ENCODE assay signal across 21 cellular contexts in the genomic region with DNA sequence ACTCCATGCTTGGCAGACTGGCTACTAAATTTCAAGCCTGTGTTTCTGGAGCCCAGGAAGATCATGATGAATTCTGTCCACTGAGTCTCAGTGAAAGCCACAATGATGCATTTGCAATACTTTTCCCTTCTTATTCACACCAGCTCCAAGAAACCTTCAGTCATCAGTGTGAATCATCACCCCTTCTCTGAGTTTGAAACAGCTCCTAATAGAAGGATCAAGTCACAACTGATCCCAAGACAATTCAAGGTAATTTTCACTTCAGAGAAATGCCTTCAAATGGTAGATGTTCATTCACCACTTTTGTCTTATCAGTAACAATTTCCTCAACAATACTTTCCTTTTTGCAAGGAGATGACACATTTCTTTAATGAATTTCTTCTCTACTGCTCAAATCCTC.
"Had no signal": no experiment of that assay in that cellular context is flagged by ENCODE, and none has a peak within 500 bp of the region (broad histone marks: within the 10 kb centered on the region; RNA-seq: fewer than 3 reads in every experiment).

No MANE protein-coding gene starts in this region.

- H3K4me3 Mint-ChIP-seq: natural killer cell treated with Interleukin-12 subunit alpha and Interleukin-12 subunit beta and Interleukin-15 and Interleukin-18, amount 100 ng/mL, for 72 hours; stimulated activated naive B cell treated with anti-CD40 and anti-IgM and Interleukin-4, amounts not matched to agents 10 μg/mL and 1 μg/mL and 100 μg/mL, for 72 hours; stimulated activated naive CD8-positive, alpha-beta T cell treated with anti-CD3 and anti-CD28 coated beads, Interleukin-15, amount 100 ng/mL, for 72 hours had no signal

- H3K27ac Mint-ChIP-seq: natural killer cell treated with Interleukin-12 subunit alpha and Interleukin-12 subunit beta and Interleukin-15 and Interleukin-18, amount 100 ng/mL, for 72 hours; stimulated activated naive B cell treated with anti-CD40 and anti-IgM and Interleukin-4, amounts not matched to agents 10 μg/mL and 1 μg/mL and 100 μg/mL, for 72 hours; stimulated activated naive CD8-positive, alpha-beta T cell treated with anti-CD3 and anti-CD28 coated beads, Interleukin-15, amount 100 ng/mL, for 72 hours had no signal

- H3K9me3 ChIP-seq: esophagus squamous epithelium, heart right ventricle, left ventricle myocardium inferior, lower lobe of right lung, thoracic aorta, transverse colon had no signal

- FAIRE-seq: endometrium, frontal cortex had no signal

- H3K4me1 ChIP-seq: esophagus squamous epithelium, heart right ventricle, left ventricle myocardium inferior, lower lobe of right lung, transverse colon had no signal

- H3K27me3 ChIP-seq: esophagus squamous epithelium, heart right ventricle, transverse colon had no signal

- H3K4me3 ChIP-seq: esophagus squamous epithelium, heart right ventricle, left ventricle myocardium inferior, lower lobe of right lung, skin epidermis, thoracic aorta, transverse colon had no signal

- H3K9me3 Mint-ChIP-seq: stimulated activated naive B cell treated with anti-CD40 and anti-IgM and Interleukin-4, amounts not matched to agents 10 μg/mL and 1 μg/mL and 100 μg/mL, for 72 hours; stimulated activated naive CD8-positive, alpha-beta T cell treated with anti-CD3 and anti-CD28 coated beads, Interleukin-15, amount 100 ng/mL, for 72 hours had no signal

- H3K36me3 Mint-ChIP-seq: natural killer cell treated with Interleukin-12 subunit alpha and Interleukin-12 subunit beta and Interleukin-15 and Interleukin-18, amount 100 ng/mL, for 72 hours; stimulated activated naive B cell treated with anti-CD40 and anti-IgM and Interleukin-4, amounts not matched to agents 10 μg/mL and 1 μg/mL and 100 μg/mL, for 72 hours had no signal

- H3K4me1 Mint-ChIP-seq: stimulated activated naive B cell treated with anti-CD40 and anti-IgM and Interleukin-4, amounts not matched to agents 10 μg/mL and 1 μg/mL and 100 μg/mL, for 72 hours; stimulated activated naive CD8-positive, alpha-beta T cell treated with anti-CD3 and anti-CD28 coated beads, Interleukin-15, amount 100 ng/mL, for 72 hours had no signal

- DNase-seq: effector memory CD4-positive, alpha-beta T cell; esophagus squamous epithelium; heart right ventricle; islet precursor cell; left cardiac atrium; left ventricle myocardium inferior; lower lobe of right lung; mesenchymal stem cell; midbrain; stimulated activated CD4-positive, alpha-beta T cell treated with anti-CD3 and anti-CD28 coated beads, Interleukin-2, amount 100 ng/mL, for 24 hours; stimulated activated CD4-positive, alpha-beta T cell treated with anti-CD3 and anti-CD28 coated beads, Interleukin-4, amount 100 ng/mL, for 4 hours; stimulated activated naive B cell treated with anti-CD40 and anti-IgM and Interleukin-4, amounts not matched to agents 10 μg/mL and 1 μg/mL and 100 μg/mL, for 72 hours; stimulated activated naive CD8-positive, alpha-beta T cell treated with anti-CD3 and anti-CD28 coated beads, Interleukin-15, amount 100 ng/mL, for 72 hours; substantia nigra; transverse colon had no signal

- H3K36me3 ChIP-seq: esophagus squamous epithelium, heart right ventricle, left ventricle myocardium inferior, lower lobe of right lung, thoracic aorta, transverse colon had no signal

- H3K27ac ChIP-seq: esophagus squamous epithelium, heart right ventricle, left ventricle myocardium inferior, lower lobe of right lung, skin epidermis, thoracic aorta, transverse colon had no signal

- H3K27me3 Mint-ChIP-seq: natural killer cell treated with Interleukin-12 subunit alpha and Interleukin-12 subunit beta and Interleukin-15 and Interleukin-18, amount 100 ng/mL, for 72 hours; stimulated activated naive B cell treated with anti-CD40 and anti-IgM and Interleukin-4, amounts not matched to agents 10 μg/mL and 1 μg/mL and 100 μg/mL, for 72 hours; stimulated activated naive CD8-positive, alpha-beta T cell treated with anti-CD3 and anti-CD28 coated beads, Interleukin-15, amount 100 ng/mL, for 72 hours had no signal

- ATAC-seq: heart right ventricle; left cardiac atrium; lower lobe of right lung; natural killer cell treated with Interleukin-12 subunit alpha and Interleukin-12 subunit beta and Interleukin-15 and Interleukin-18, amount 100 ng/mL, for 72 hours; sciatic nerve; stimulated activated naive B cell treated with anti-CD40 and anti-IgM and Interleukin-4, amounts not matched to agents 10 μg/mL and 1 μg/mL and 100 μg/mL, for 72 hours; stimulated activated naive CD8-positive, alpha-beta T cell treated with anti-CD3 and anti-CD28 coated beads, Interleukin-15, amount 100 ng/mL, for 72 hours had no signal
